In the genomic region with DNA sequence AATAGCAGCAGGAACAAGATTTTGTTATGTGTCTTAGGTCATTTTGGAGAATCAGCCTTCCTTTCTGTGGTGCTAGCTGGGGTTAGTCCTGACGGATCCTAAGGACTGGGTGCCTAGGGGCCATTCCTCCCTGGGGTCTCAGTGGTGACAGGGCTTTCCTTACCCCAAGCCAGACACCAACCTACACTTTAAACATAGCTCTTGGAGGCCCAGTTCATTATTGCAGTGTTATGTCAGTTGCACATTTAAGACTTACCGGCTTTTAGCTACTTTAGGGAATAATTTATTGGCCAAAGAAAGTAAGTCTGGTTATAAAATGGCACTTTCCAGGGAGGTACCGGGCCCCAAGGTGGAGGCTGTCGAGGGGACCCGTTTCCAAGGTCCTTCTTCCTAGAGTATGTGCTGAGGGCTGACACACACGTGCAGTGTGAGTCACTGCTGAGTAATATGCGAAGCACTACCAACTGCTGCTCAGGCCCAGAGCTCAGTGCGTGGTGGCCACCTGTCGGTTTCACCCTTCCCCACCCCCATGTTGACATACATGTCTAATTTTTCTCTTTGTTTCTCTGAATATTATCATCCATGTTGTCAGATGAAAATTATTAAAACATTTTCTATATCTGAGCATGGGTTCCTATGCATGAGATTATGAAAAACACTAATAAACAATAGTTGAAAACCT, we compare ENCODE assay signal across 8 cellular contexts. TPM values are rescaled to one million over a fixed set of nuclear protein-coding genes. Genes with fewer than 3 reads are reported as not detected.
DNase-seq lines count a peak whose midpoint lies in the region; ATAC-seq and TF ChIP-seq lines count a peak whose summit lies in the region.

No MANE protein-coding gene starts in this region.

- no peaks in the 10 kb centered on the region for H3K36me3 ChIP-seq in body of pancreas (replicated peaks in 1 of 2; ENCODE audit: insufficient read depth in 1 of 2, low read depth in 2 of 2)

- intact Hi-C loops in body of pancreas (cut with DNase I) = no loop called here
- intact Hi-C loops in activated T-helper 2 cell treated with anti-CD3 and anti-CD28 coated beads, Interferon-gamma antibody, Interleukin-2, Interleukin-4, amounts not matched to agents 10 μg/mL and 5 μg/mL and 100 μg/mL, durations not matched to agents 14 hours and 24 hours and 36 hours (cut with micrococcal nuclease) = loop anchor here (5.0 kb wide), 1 partner anchor 72 kb away; the partner anchor contains the start of gene TAF1B

- H3K27me3 Mint-ChIP-seq in activated CD8-positive, alpha-beta T cell treated with anti-CD3 and anti-CD28 coated beads, Interleukin-2, amount 10 ng/mL, durations not matched to agents 7 days and 5 days (ENCODE audit: low read depth) = no peaks in the 10 kb centered on the region
- no peaks in the 10 kb centered on the region for H3K27me3 Mint-ChIP-seq in osteocyte (ENCODE audit: unreplicated experiment)
- H3K27me3 Mint-ChIP-seq in activated T-helper 2 cell treated with anti-CD3 and anti-CD28 coated beads, Interferon-gamma antibody, Interleukin-2, Interleukin-4, amounts not matched to agents 10 μg/mL and 5 μg/mL and 100 μg/mL, durations not matched to agents 14 hours and 24 hours and 36 hours (ENCODE audit: low read depth) = no peaks in the 10 kb centered on the region

- ATAC-seq in GM19467 (IDR thresholded peaks at IDR 0.05; ENCODE audit: unreplicated experiment) (peak; percentile 93), HG03460 (IDR thresholded peaks at IDR 0.05; ENCODE audit: unreplicated experiment) (peak; percentile 94), body of pancreas (no peak)
- peak; percentile 73 for ATAC-seq in activated CD8-positive, alpha-beta T cell treated with anti-CD3 and anti-CD28 coated beads, Interleukin-2, amount 10 ng/mL, durations not matched to agents 7 days and 5 days

- no peaks in the 10 kb centered on the region for H3K9me3 Mint-ChIP-seq in activated CD8-positive, alpha-beta T cell treated with anti-CD3 and anti-CD28 coated beads, Interleukin-2, amount 10 ng/mL, durations not matched to agents 7 days and 5 days (ENCODE audit: insufficient read depth)
- H3K9me3 Mint-ChIP-seq in osteocyte (ENCODE audit: unreplicated experiment) = no peaks in the 10 kb centered on the region
- H3K9me3 Mint-ChIP-seq in activated T-helper 2 cell treated with anti-CD3 and anti-CD28 coated beads, Interferon-gamma antibody, Interleukin-2, Interleukin-4, amounts not matched to agents 10 μg/mL and 5 μg/mL and 100 μg/mL, durations not matched to agents 14 hours and 24 hours and 36 hours = no peaks in the 10 kb centered on the region

- DNase-seq in EL (peak; percentile 87), osteocyte (ENCODE audit: extremely low spot score, unreplicated experiment) (no peak), body of pancreas (no peak), NCI-H2029 (lab: John Stamatoyannopoulos, UW) (no peak)
- DNase-seq in activated CD8-positive, alpha-beta T cell treated with anti-CD3 and anti-CD28 coated beads, Interleukin-2, amount 10 ng/mL, durations not matched to agents 7 days and 5 days = peak; percentile 28
- DNase-seq in activated T-helper 2 cell treated with anti-CD3 and anti-CD28 coated beads, Interferon-gamma antibody, Interleukin-2, Interleukin-4, amounts not matched to agents 10 μg/mL and 5 μg/mL and 100 μg/mL, durations not matched to agents 14 hours and 24 hours and 36 hours (ENCODE audit: low spot score) = no peak

- POLR2A ChIA-PET in activated CD8-positive, alpha-beta T cell treated with anti-CD3 and anti-CD28 coated beads, Interleukin-2, amount 10 ng/mL, durations not matched to agents 7 days and 5 days (lab: Charles Lee) = interaction anchor here (0.6 kb wide), 1 partner anchor 209 kb away, joined by 3 read pairs; no protein-coding TSS in a partner anchor

- H3K36me3 Mint-ChIP-seq in activated CD8-positive, alpha-beta T cell treated with anti-CD3 and anti-CD28 coated beads, Interleukin-2, amount 10 ng/mL, durations not matched to agents 7 days and 5 days (ENCODE audit: low read depth) = peaks cover 34% of the 10 kb centered on the region
- peaks cover 22% of the 10 kb centered on the region for H3K36me3 Mint-ChIP-seq in osteocyte (ENCODE audit: unreplicated experiment)
- peaks cover 56% of the 10 kb centered on the region for H3K36me3 Mint-ChIP-seq in activated T-helper 2 cell treated with anti-CD3 and anti-CD28 coated beads, Interferon-gamma antibody, Interleukin-2, Interleukin-4, amounts not matched to agents 10 μg/mL and 5 μg/mL and 100 μg/mL, durations not matched to agents 14 hours and 24 hours and 36 hours (ENCODE audit: low read depth)

- no peak for TF ChIP-seq POLR2A in body of pancreas (IDR thresholded peaks at IDR 0.05)

- no peak overlapping the region for H3K4me3 Mint-ChIP-seq in activated CD8-positive, alpha-beta T cell treated with anti-CD3 and anti-CD28 coated beads, Interleukin-2, amount 10 ng/mL, durations not matched to agents 7 days and 5 days
- no peak overlapping the region for H3K4me3 Mint-ChIP-seq in osteocyte (ENCODE audit: unreplicated experiment)
- no peak overlapping the region for H3K4me3 Mint-ChIP-seq in activated T-helper 2 cell treated with anti-CD3 and anti-CD28 coated beads, Interferon-gamma antibody, Interleukin-2, Interleukin-4, amounts not matched to agents 10 μg/mL and 5 μg/mL and 100 μg/mL, durations not matched to agents 14 hours and 24 hours and 36 hours (ENCODE audit: low read depth)

- no peak overlapping the region for H3K27ac ChIP-seq in body of pancreas

- 87 to 88% methylated on average over 9 of the region's 9 CpGs for WGBS in body of pancreas, 2 donors

- peak; percentile 23 for TF ChIP-seq CTCF in osteocyte (IDR thresholded peaks at IDR 0.05)
- no peak for TF ChIP-seq CTCF in body of pancreas (IDR thresholded peaks at IDR 0.05)

- no peak overlapping the region for H3K27ac Mint-ChIP-seq in activated CD8-positive, alpha-beta T cell treated with anti-CD3 and anti-CD28 coated beads, Interleukin-2, amount 10 ng/mL, durations not matched to agents 7 days and 5 days
- H3K27ac Mint-ChIP-seq in osteocyte (ENCODE audit: unreplicated experiment) = peak overlapping the region; percentile 42
- H3K27ac Mint-ChIP-seq in activated T-helper 2 cell treated with anti-CD3 and anti-CD28 coated beads, Interferon-gamma antibody, Interleukin-2, Interleukin-4, amounts not matched to agents 10 μg/mL and 5 μg/mL and 100 μg/mL, durations not matched to agents 14 hours and 24 hours and 36 hours = no peak overlapping the region

- no peaks in the 10 kb centered on the region for H3K27me3 ChIP-seq in body of pancreas

- H3K9me3 ChIP-seq in body of pancreas = no peaks in the 10 kb centered on the region

- no peaks in the 10 kb centered on the region for H3K4me1 ChIP-seq in body of pancreas

- CTCF ChIA-PET in activated CD8-positive, alpha-beta T cell treated with anti-CD3 and anti-CD28 coated beads, Interleukin-2, amount 10 ng/mL, durations not matched to agents 7 days and 5 days (lab: Charles Lee) = interaction anchor here (0.6 to 2.1 kb wide), 8 partner anchors 50 to 762 kb away, joined by 3 to 10 read pairs (median 4); no protein-coding TSS in a partner anchor

- no peaks in the 10 kb centered on the region for H3K4me1 Mint-ChIP-seq in activated CD8-positive, alpha-beta T cell treated with anti-CD3 and anti-CD28 coated beads, Interleukin-2, amount 10 ng/mL, durations not matched to agents 7 days and 5 days (ENCODE audit: low read depth)
- peaks cover 4% of the 10 kb centered on the region for H3K4me1 Mint-ChIP-seq in osteocyte (ENCODE audit: unreplicated experiment)
- H3K4me1 Mint-ChIP-seq in activated T-helper 2 cell treated with anti-CD3 and anti-CD28 coated beads, Interferon-gamma antibody, Interleukin-2, Interleukin-4, amounts not matched to agents 10 μg/mL and 5 μg/mL and 100 μg/mL, durations not matched to agents 14 hours and 24 hours and 36 hours (ENCODE audit: low read depth) = peaks cover 12% of the 10 kb centered on the region

- no peak overlapping the region for H3K4me3 ChIP-seq in body of pancreas

RNA-seq across cellular contexts. Expression of gene GRHL1, which starts 37.0 kb away (rescaled TPM):
- under 1 TPM; 0.55 to 0.57 TPM for total RNA-seq in activated CD8-positive, alpha-beta T cell treated with anti-CD3 and anti-CD28 coated beads, Interleukin-2, amount 10 ng/mL, durations not matched to agents 7 days and 5 days
- 0.32 and 0.81 TPM in 2 replicates for total RNA-seq in osteocyte
- 1 to 10 TPM; 2.0 to 4.2 TPM for total RNA-seq in body of pancreas
- 0.90 and 1.4 TPM in 2 replicates for total RNA-seq in activated T-helper 2 cell treated with anti-CD3 and anti-CD28 coated beads, Interferon-gamma antibody, Interleukin-2, Interleukin-4, amounts not matched to agents 10 μg/mL and 5 μg/mL and 100 μg/mL, durations not matched to agents 14 hours and 24 hours and 36 hours

Comparison
In these comparisons a context has a peak if more than half of its experiments do, and no peak if none do; other contexts are left out.
1. DNase-seq: peak in EL (single experiment) and activated CD8-positive, alpha-beta T cell treated with anti-CD3 and anti-CD28 coated beads, Interleukin-2, amount 10 ng/mL, durations not matched to agents 7 days and 5 days (single experiment); none in osteocyte (single experiment), body of pancreas (0 of 4), activated T-helper 2 cell treated with anti-CD3 and anti-CD28 coated beads, Interferon-gamma antibody, Interleukin-2, Interleukin-4, amounts not matched to agents 10 μg/mL and 5 μg/mL and 100 μg/mL, durations not matched to agents 14 hours and 24 hours and 36 hours (single experiment) and NCI-H2029 (single experiment).